8 cellular contexts compared by ENCODE assay signal in genomic region chr19:6767357-6768235, GRCh38.
A peak's percentile ranks its signal among the peaks of the same experiment; 100 is the strongest.
DNase-seq lines count a peak whose midpoint lies in the region; ATAC-seq and TF ChIP-seq lines count a peak whose summit lies in the region.

Gene SH2D3A, minus strand, starts transcription at chr19:6767435. Its CDS starts 3,687 bp downstream, at chr19:6763748.

- peaks cover 45% of the 10 kb centered on the region for H3K4me1 Mint-ChIP-seq in activated naive CD8-positive, alpha-beta T cell (ENCODE audit: low read depth)

- peak within 1 kb of the TSS; percentile 69 for H3K4me3 ChIP-seq in SU-DHL-6 (ENCODE audit: insufficient read depth, low read length, poor library complexity, severe bottlenecking)
- H3K4me3 ChIP-seq in iPS-11a (ENCODE audit: low read depth, low read length): peak within 1 kb of the TSS; percentile 90

- H3F3A ChIP-seq in SU-DHL-6 (ENCODE audit: insufficient read depth): peaks cover 11% of the 10 kb centered on the region

- no peaks in the 10 kb centered on the region for H3K27me3 ChIP-seq in SU-DHL-6 (ENCODE audit: low read length)

- peaks cover 10% of the 10 kb centered on the region; the same call in 1 of the 2 replicates for H3K79me2 ChIP-seq in SU-DHL-6 (ENCODE audit: insufficient read depth, low read length)

- no peaks in the 10 kb centered on the region for H3K9me3 ChIP-seq in SU-DHL-6 (ENCODE audit: insufficient read depth, low read length)

- peak within 1 kb of the TSS; percentile 94 for H3K27ac Mint-ChIP-seq in activated naive CD8-positive, alpha-beta T cell

- H3K27me3 Mint-ChIP-seq in activated naive CD8-positive, alpha-beta T cell: no peaks in the 10 kb centered on the region

- peak within 1 kb of the TSS; percentile 59 for H3K9ac ChIP-seq in SU-DHL-6 (ENCODE audit: low read length)

- no peak for TF ChIP-seq CTCF in SU-DHL-6 (IDR thresholded peaks at IDR 0.05; ENCODE audit: insufficient read depth, low read length, poor library complexity, severe bottlenecking)

- H3K4me2 ChIP-seq in SU-DHL-6 (ENCODE audit: low read depth, low read length, poor library complexity, severe bottlenecking): peak within 1 kb of the TSS; percentile 84

- H4K20me1 ChIP-seq in SU-DHL-6 (ENCODE audit: low read depth, low read length): no peaks in the 10 kb centered on the region

- H3K9me3 Mint-ChIP-seq in activated naive CD8-positive, alpha-beta T cell (ENCODE audit: low read depth): no peaks in the 10 kb centered on the region

- peak within 1 kb of the TSS; percentile 78 for H2AFZ ChIP-seq in SU-DHL-6 (ENCODE audit: low read depth, low read length, severe bottlenecking)

- DNase-seq in EL (peak; percentile 29), Kasumi-1 (lab: John Stamatoyannopoulos, UW) (peak; percentile 90 to 95), T1000 (lab: John Stamatoyannopoulos, UW) (no peak)
- DNase-seq in stimulated activated CD4-positive, alpha-beta T cell treated with anti-CD3 and anti-CD28 coated beads, Interleukin-12 subunit alpha, Interleukin-12 subunit beta, amount 100 ng/mL, for 48 hours (ENCODE audit: low read depth in 2 of 3, low spot score in 1 of 3): peak; percentile 88 to 95 (median 92)

- H3K36me3 Mint-ChIP-seq in activated naive CD8-positive, alpha-beta T cell: no peaks in the 10 kb centered on the region

- H3K4me3 Mint-ChIP-seq in activated naive CD8-positive, alpha-beta T cell: peak within 1 kb of the TSS; percentile 96

- ATAC-seq in GM21825 (IDR thresholded peaks at IDR 0.05; ENCODE audit: unreplicated experiment): peak; percentile 64

- H3K9me2 ChIP-seq in SU-DHL-6 (replicated peaks; ENCODE audit: insufficient read depth, low read length): no peaks in the 10 kb centered on the region

- H3K36me3 ChIP-seq in SU-DHL-6 (ENCODE audit: low read length): no peaks in the 10 kb centered on the region

- H3K27ac ChIP-seq in SU-DHL-6 (ENCODE audit: low read depth, low read length): peak within 1 kb of the TSS; percentile 51
